ENCODE assay signal across 22 cellular contexts in genomic region chr12:101767537-101767936, GRCh38. TPM values are rescaled to one million over a fixed set of nuclear protein-coding genes. Genes with fewer than 3 reads are reported as not detected.
"Had no signal": no experiment of that assay in that cellular context is flagged by ENCODE, and none has a peak within 500 bp of the region (broad histone marks: within the 10 kb centered on the region; RNA-seq: fewer than 3 reads in every experiment).

No MANE protein-coding gene starts in this region.

- ATAC-seq: gastroesophageal sphincter; left lobe of liver; mucosa of descending colon; naive thymus-derived CD8-positive, alpha-beta T cell; right cardiac atrium had no signal

- H3K9me3 ChIP-seq: esophagus squamous epithelium, gastroesophageal sphincter, mucosa of descending colon, ovary had no signal

- H3K36me3 ChIP-seq: ovary had no signal

- H3K27ac ChIP-seq: epithelial cell of prostate, esophagus squamous epithelium, gastroesophageal sphincter, ovary had no signal

- H3K27me3 Mint-ChIP-seq: naive thymus-derived CD8-positive, alpha-beta T cell; progenitor cell of endocrine pancreas had no signal

- H3K9me3 Mint-ChIP-seq: naive thymus-derived CD8-positive, alpha-beta T cell had no signal

- H3K4me3 ChIP-seq: dorsolateral prefrontal cortex, esophagus squamous epithelium, gastroesophageal sphincter, mucosa of descending colon, ovary, smooth muscle cell had no signal

- DNase-seq: cortex of kidney; dorsolateral prefrontal cortex; effector CD8-positive, alpha-beta T cell; esophagus squamous epithelium; foreskin fibroblast; glutamatergic neuron; islet precursor cell; mammary epithelial cell; mucosa of descending colon; naive thymus-derived CD8-positive, alpha-beta T cell; nucleus accumbens; ovary; right cardiac atrium; stimulated activated CD4-positive, alpha-beta T cell treated with anti-CD3 and anti-CD28 coated beads, Interleukin-2, amount 100 ng/mL, for 48 hours; stimulated activated naive CD4-positive, alpha-beta T cell treated with Interleukin-2 at 50 U/mL for 16 hours; trophoblast cell had no signal

- H3K4me3 Mint-ChIP-seq: naive thymus-derived CD8-positive, alpha-beta T cell had no signal

- H3K27ac Mint-ChIP-seq: progenitor cell of endocrine pancreas had no signal

- H3K27me3 ChIP-seq: dorsolateral prefrontal cortex, esophagus squamous epithelium, gastroesophageal sphincter, ovary had no signal

- H3K4me2 ChIP-seq: smooth muscle cell had no signal

RNA-seq across cellular contexts. Expression of gene SYCP3, which starts 28.3 kb away (rescaled TPM):
- total RNA-seq: left lobe of liver, mesenteric fat pad, ovary, progenitor cell of endocrine pancreas had no signal
- polyA plus RNA-seq: mammary epithelial cell had no signal
